Comparison of ENCODE assay signal across 8 cellular contexts in the genomic region with DNA sequence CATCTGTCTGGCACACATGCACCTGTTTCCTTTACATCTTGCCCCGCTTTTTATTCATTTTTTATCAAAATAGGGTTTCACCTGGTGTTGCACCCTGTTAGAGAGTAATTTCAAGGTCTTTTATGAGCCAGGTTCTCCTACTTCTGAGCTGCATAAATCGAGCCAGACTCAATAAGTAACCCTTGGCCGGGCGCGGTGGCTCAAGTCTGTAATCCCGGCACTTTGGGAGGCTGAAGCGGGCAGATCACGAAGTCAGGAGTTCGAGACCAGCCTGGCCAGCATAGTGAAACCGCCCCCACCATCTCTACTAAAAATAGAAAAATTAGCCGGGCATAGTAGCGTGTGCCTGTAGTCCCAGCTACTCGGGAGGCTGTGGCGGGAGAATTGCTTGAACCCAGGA. TPM values are rescaled to one million over a fixed set of nuclear protein-coding genes. Genes with fewer than 3 reads are reported as not detected.
DNase-seq lines count a peak whose midpoint lies in the region; ATAC-seq lines count a peak whose summit lies in the region.

No MANE protein-coding gene starts in this region.

- H3K36me3 ChIP-seq in HUES64 (ENCODE audit: insufficient read depth, low read length), result peaks cover 9% of the 10 kb centered on the region; the same call in 1 of the 2 replicates

- H3K4me1 Mint-ChIP-seq in activated naive CD8-positive, alpha-beta T cell treated with anti-CD3 and anti-CD28 coated beads for 36 hours, result peaks cover 7% of the 10 kb centered on the region
- H3K4me1 Mint-ChIP-seq in immature natural killer cell, result peaks cover 11 to 12% of the 10 kb centered on the region in 2 donors
- no peaks in the 10 kb centered on the region for H3K4me1 Mint-ChIP-seq in stimulated activated naive CD8-positive, alpha-beta T cell treated with anti-CD3 and anti-CD28 coated beads, Interleukin-15, amount 100 ng/mL, for 72 hours

- H3K9ac ChIP-seq in HUES64 (ENCODE audit: low read depth, low read length), result peak overlapping the region; percentile 99

- DNase-seq in activated naive CD8-positive, alpha-beta T cell treated with anti-CD3 and anti-CD28 coated beads for 36 hours, result no peak
- DNase-seq in immature natural killer cell (no peak), glomerular visceral epithelial cell (ENCODE audit: extremely low spot score) (no peak), pons (ENCODE audit: low spot score) (no peak)
- DNase-seq in stimulated activated naive CD8-positive, alpha-beta T cell treated with anti-CD3 and anti-CD28 coated beads, Interleukin-15, amount 100 ng/mL, for 72 hours, result no peak
- no peak for DNase-seq in activated CD4-positive, CD25-positive, alpha-beta regulatory T cell treated with anti-CD3 and anti-CD28 coated beads, Interleukin-2, amount 50 U/mL, for 72 hours

- peak overlapping the region; percentile 90 for H3K4me3 ChIP-seq in HUES64 (ENCODE audit: low read length)

- ATAC-seq in stimulated activated naive CD8-positive, alpha-beta T cell treated with anti-CD3 and anti-CD28 coated beads, Interleukin-15, amount 100 ng/mL, for 72 hours, result no peak
- ATAC-seq in HG02623 (IDR thresholded peaks at IDR 0.05; ENCODE audit: unreplicated experiment), result no peak

- no peaks in the 10 kb centered on the region for H3K27me3 ChIP-seq in HUES64 (ENCODE audit: insufficient read depth, low read length)

- WGBS in HUES64, result 89% methylated on average over 14 of the region's 14 CpGs

- no peaks in the 10 kb centered on the region for H3K36me3 Mint-ChIP-seq in activated naive CD8-positive, alpha-beta T cell treated with anti-CD3 and anti-CD28 coated beads for 36 hours
- no peaks in the 10 kb centered on the region for H3K36me3 Mint-ChIP-seq in immature natural killer cell

- peak overlapping the region; percentile 81 for H3K4me3 Mint-ChIP-seq in activated naive CD8-positive, alpha-beta T cell treated with anti-CD3 and anti-CD28 coated beads for 36 hours
- H3K4me3 Mint-ChIP-seq in immature natural killer cell, result peak overlapping the region; percentile 87 to 98 (median 91)
- peak overlapping the region; percentile 88 to 94 for H3K4me3 Mint-ChIP-seq in stimulated activated naive CD8-positive, alpha-beta T cell treated with anti-CD3 and anti-CD28 coated beads, Interleukin-15, amount 100 ng/mL, for 72 hours

- H3K9me3 Mint-ChIP-seq in activated naive CD8-positive, alpha-beta T cell treated with anti-CD3 and anti-CD28 coated beads for 36 hours, result no peaks in the 10 kb centered on the region
- H3K9me3 Mint-ChIP-seq in immature natural killer cell, result peaks cover 0 to 3% (median 0%) of the 10 kb centered on the region in 6 donors
- H3K9me3 Mint-ChIP-seq in stimulated activated naive CD8-positive, alpha-beta T cell treated with anti-CD3 and anti-CD28 coated beads, Interleukin-15, amount 100 ng/mL, for 72 hours, result no peaks in the 10 kb centered on the region

- peak overlapping the region; percentile 15; the same call in 1 of the 2 replicates for H3K27ac ChIP-seq in HUES64 (ENCODE audit: low read depth, low read length)

- peaks cover 3% of the 10 kb centered on the region for H3K27me3 Mint-ChIP-seq in activated naive CD8-positive, alpha-beta T cell treated with anti-CD3 and anti-CD28 coated beads for 36 hours
- H3K27me3 Mint-ChIP-seq in immature natural killer cell (ENCODE audit: low read depth in 3 of 3), result peaks cover 6 to 9% (median 8%) of the 10 kb centered on the region in 3 donors
- H3K27me3 Mint-ChIP-seq in stimulated activated naive CD8-positive, alpha-beta T cell treated with anti-CD3 and anti-CD28 coated beads, Interleukin-15, amount 100 ng/mL, for 72 hours, result no peaks in the 10 kb centered on the region

- H3K4me1 ChIP-seq in HUES64 (ENCODE audit: insufficient read depth, low read length), result no peaks in the 10 kb centered on the region

- H3K9me3 ChIP-seq in HUES64 (ENCODE audit: insufficient read depth, low read depth, low read length), result no peaks in the 10 kb centered on the region

- H3K27ac Mint-ChIP-seq in activated naive CD8-positive, alpha-beta T cell treated with anti-CD3 and anti-CD28 coated beads for 36 hours, result peak overlapping the region; percentile 97
- H3K27ac Mint-ChIP-seq in immature natural killer cell, result peak overlapping the region; percentile 89 to 99 (median 98)
- H3K27ac Mint-ChIP-seq in stimulated activated naive CD8-positive, alpha-beta T cell treated with anti-CD3 and anti-CD28 coated beads, Interleukin-15, amount 100 ng/mL, for 72 hours, result peak overlapping the region in 1 of 2 donors; percentile 98

RNA-seq across cellular contexts. Expression of a gene that starts 1.0 kb away (rescaled TPM):
- 39.8 TPM for polyA plus RNA-seq in HUES64 (2013, experiment 1 of 2)
- polyA plus RNA-seq in HUES64 (2013, experiment 2 of 2), result 43.6 TPM
- total RNA-seq in activated naive CD8-positive, alpha-beta T cell treated with anti-CD3 and anti-CD28 coated beads for 36 hours, result 10 to 100 TPM; 25.5 to 30.6 TPM
- polyA plus RNA-seq in immature natural killer cell, result 1 to 10 TPM; 2.8 to 5.1 (median 4.2) TPM
